Comparison of ENCODE assay signal across 16 cellular contexts in the genomic region with DNA sequence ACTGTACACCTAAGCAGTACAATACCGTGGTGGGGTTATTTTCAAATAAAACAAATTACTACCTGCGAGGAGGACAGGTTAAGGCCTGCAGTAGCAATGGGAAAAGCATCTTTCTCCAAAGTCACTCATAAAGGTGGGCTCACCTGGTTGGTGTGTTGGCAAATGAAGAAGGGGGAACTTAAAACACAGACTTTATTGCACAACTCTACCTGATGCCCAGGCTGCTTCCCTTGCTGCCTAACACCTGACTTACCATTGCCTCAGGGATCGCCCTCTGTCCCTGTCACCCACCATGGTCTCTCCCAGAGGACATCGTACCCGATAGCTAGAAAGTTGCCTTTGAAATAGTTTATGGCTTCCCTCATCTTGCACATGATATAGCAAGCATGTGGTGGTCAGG. TPM values are rescaled to one million over a fixed set of nuclear protein-coding genes. Genes with fewer than 3 reads are reported as not detected.
DNase-seq lines count a peak whose midpoint lies in the region; ATAC-seq and TF ChIP-seq lines count a peak whose summit lies in the region.
"Had no signal": no experiment of that assay in that cellular context is flagged by ENCODE, and none has a peak within 500 bp of the region (broad histone marks: within the 10 kb centered on the region; RNA-seq: fewer than 3 reads in every experiment).

No MANE protein-coding gene starts in this region.

- no peak for TF ChIP-seq CTCF in cardiac muscle cell (IDR thresholded peaks at IDR 0.05; ENCODE audit: low read depth, low read length)
- no peak for TF ChIP-seq CTCF in left lung (IDR thresholded peaks at IDR 0.05)
- no peak for TF ChIP-seq CTCF in tibial artery (IDR thresholded peaks at IDR 0.05)

- H3K4me3 ChIP-seq in cardiac muscle cell (no peak overlapping the region), SK-N-MC (no peak overlapping the region), left lung (no peak overlapping the region), tibial artery (no peak overlapping the region)

- no peaks in the 10 kb centered on the region for H3K27me3 ChIP-seq in cardiac muscle cell
- H3K27me3 ChIP-seq in left lung, result no peaks in the 10 kb centered on the region
- H3K27me3 ChIP-seq in tibial artery, result no peaks in the 10 kb centered on the region

- ATAC-seq in left lung (no peak), GM18498 (IDR thresholded peaks at IDR 0.05; ENCODE audit: unreplicated experiment) (no peak)

- DNase-seq in cardiac muscle cell (ENCODE audit: low read depth in 1 of 2, low spot score in 1 of 2) (no peak), cardiac septum (ENCODE audit: low spot score) (no peak), SK-N-MC (ENCODE audit: low read depth, low spot score) (no peak), left lung (no peak), tibial artery (no peak), NCI-H526 (lab: John Stamatoyannopoulos, UW) (no peak)
- DNase-seq in stimulated activated CD4-positive, alpha-beta T cell treated with anti-CD3 and anti-CD28 coated beads, Interleukin-2, amount 100 ng/mL, for 24 hours, result no peak
- DNase-seq: activated CD4-positive, alpha-beta T cell treated with anti-CD3 and anti-CD28 coated beads, Interleukin-2, amount 10 ng/mL, durations not matched to agents 24 days and 14 days; activated naive CD4-positive, alpha-beta T cell treated with Interleukin-2 at 50 U/mL for 16 hours; cerebellar nuclear complex; DMS 273 treated with DMSO at 0.1 percent for 48 hours; hypothalamus; NCI-H1092 treated with DMSO at 0.1 percent for 48 hours; small intestine had no signal

- no peaks in the 10 kb centered on the region for H3K9me3 ChIP-seq in cardiac muscle cell (ENCODE audit: low read depth)
- H3K9me3 ChIP-seq in SK-N-MC (ENCODE audit: low read depth, low read length), result no peaks in the 10 kb centered on the region
- no peaks in the 10 kb centered on the region for H3K9me3 ChIP-seq in left lung
- H3K9me3 ChIP-seq in tibial artery, result no peaks in the 10 kb centered on the region

- peak overlapping the region; percentile 92 for H3K27ac ChIP-seq in cardiac muscle cell
- peak overlapping the region; percentile 5; the same call in 1 of the 2 replicates for H3K27ac ChIP-seq in SK-N-MC
- peak overlapping the region; percentile 81 to 91 for H3K27ac ChIP-seq in left lung
- peak overlapping the region; percentile 80 to 84 for H3K27ac ChIP-seq in tibial artery

- peaks cover 38% of the 10 kb centered on the region for H3K4me1 ChIP-seq in cardiac muscle cell (ENCODE audit: low read depth)
- peaks cover 23 to 32% of the 10 kb centered on the region in 2 donors for H3K4me1 ChIP-seq in left lung
- peaks cover 5 to 71% (median 39%) of the 10 kb centered on the region in 4 donors for H3K4me1 ChIP-seq in tibial artery

- intact Hi-C loops in cardiac septum (cut with DNase I) (loop anchor here (5.0 kb wide), 1 partner anchor 76 kb away; a partner anchor contains a TSS), left lung (cut with DNase I) (no loop called here), tibial artery (cut with DNase I; ENCODE audit: low total_unique reads) (no loop called here)

- peaks cover 70% of the 10 kb centered on the region for H3K36me3 ChIP-seq in cardiac muscle cell
- peaks cover 92% of the 10 kb centered on the region for H3K36me3 ChIP-seq in SK-N-MC (ENCODE audit: insufficient read depth, low read length)
- H3K36me3 ChIP-seq in left lung, result peaks cover 0 to 78% of the 10 kb centered on the region in 2 donors
- peaks cover 48 to 66% (median 54%) of the 10 kb centered on the region in 3 donors for H3K36me3 ChIP-seq in tibial artery

- H3K9ac ChIP-seq in SK-N-MC (ENCODE audit: insufficient read length), result no peak overlapping the region

RNA-seq across cellular contexts. Expression of a gene that starts 53.6 kb away (rescaled TPM):
- total RNA-seq in cardiac muscle cell (1,319 and 1,641 TPM in 2 replicates), cardiac septum (1,579 TPM), left lung (1,000 to 10,000 TPM in 1 of 2 donors, 100 to 1,000 TPM in 1; 723 to 1,158 TPM)
- 2,522 and 2,744 TPM in 2 replicates for polyA plus RNA-seq in cardiac muscle cell

RNA-seq across cellular contexts. Expression of a gene that starts 55.4 kb away (rescaled TPM):
- 1.3 and 1.8 TPM in 2 replicates for total RNA-seq in cardiac muscle cell
- 1.3 and 1.4 TPM in 2 replicates for polyA plus RNA-seq in cardiac muscle cell
- total RNA-seq in cardiac septum, result 0.75 TPM
- 1 to 10 TPM; 1.5 TPM for total RNA-seq in left lung
- polyA plus RNA-seq: neural cell had no signal

Comparison
In these comparisons a context has a peak if more than half of its experiments do, and no peak if none do; other contexts are left out.
1. H3K27ac ChIP-seq: peak in every context shown above with its lines; median percentile 92 in cardiac muscle cell; 86 in left lung; 82 in tibial artery; 5 in SK-N-MC.